ENCODE assay signal across 17 cellular contexts in genomic region chr2:63850650-63851049, GRCh38. TPM values are rescaled to one million over a fixed set of nuclear protein-coding genes. Genes with fewer than 3 reads are reported as not detected.
DNase-seq lines count a peak whose midpoint lies in the region; ATAC-seq and TF ChIP-seq lines count a peak whose summit lies in the region.
"Had no signal": no experiment of that assay in that cellular context is flagged by ENCODE, and none has a peak within 500 bp of the region (broad histone marks: within the 10 kb centered on the region; RNA-seq: fewer than 3 reads in every experiment).

No MANE protein-coding gene starts in this region.

- peaks cover 64% of the 10 kb centered on the region for H3K4me1 ChIP-seq in CD8-positive, alpha-beta T cell (ENCODE audit: insufficient read depth, low read length)
- peaks cover 0 to 13% of the 10 kb centered on the region in 2 donors for H3K4me1 ChIP-seq in uterus

- intact Hi-C loops in CD8-positive, alpha-beta T cell (cut with DNase I, micrococcal nuclease): no loop called here
- intact Hi-C loops in uterus (cut with DNase I; ENCODE audit: low total_unique reads) (loop anchor here (10.0 kb wide), 1 partner anchor 156 kb away; no protein-coding TSS in a partner anchor), Calu3 (cut with micrococcal nuclease; ENCODE audit: unreplicated experiment) (no loop called here)

- no peak overlapping the region for H3K4me3 ChIP-seq in CD8-positive, alpha-beta T cell (ENCODE audit: low read depth, low read length)
- H3K4me3 ChIP-seq in uterus: no peak overlapping the region
- H3K4me3 ChIP-seq: testis had no signal

- POLR2A ChIA-PET in CD8-positive, alpha-beta T cell (lab: Charles Lee): interaction anchor here (0.5 to 0.9 kb wide), 3 partner anchors 10 to 1703 kb away, joined by 3 to 5 read pairs (median 5); partner anchors contain the start of gene UGP2

- no peak for TF ChIP-seq CTCF in CD8-positive, alpha-beta T cell (IDR thresholded peaks at IDR 0.05)
- TF ChIP-seq CTCF in mesothelial cell of epicardium (IDR thresholded peaks at IDR 0.05; ENCODE audit: unreplicated experiment): no peak
- no peak for TF ChIP-seq CTCF in uterus (IDR thresholded peaks at IDR 0.05)
- TF ChIP-seq CTCF in Calu3 (IDR thresholded peaks at IDR 0.05; ENCODE audit: unreplicated experiment): no peak

- no peaks in the 10 kb centered on the region for H3K9me3 Mint-ChIP-seq in CD8-positive, alpha-beta T cell
- peaks cover 4% of the 10 kb centered on the region for H3K9me3 Mint-ChIP-seq in activated T-helper 17 cell treated with anti-CD3 and anti-CD28 coated beads, Interleukin-2, amount 50 U/mL, for 72 hours
- H3K9me3 Mint-ChIP-seq in mesothelial cell of epicardium (no peaks in the 10 kb centered on the region), Calu3 (ENCODE audit: low read depth, unreplicated experiment) (no peaks in the 10 kb centered on the region)

- CTCF ChIA-PET in CD8-positive, alpha-beta T cell (lab: Charles Lee): interaction anchor here (3.0 to 3.3 kb wide), 2 partner anchors 10 to 152 kb away, joined by 9 to 14 read pairs; no protein-coding TSS in a partner anchor
- CTCF ChIA-PET in Calu3 (lab: Charles Lee): interaction anchor here (1.1 kb wide), 1 partner anchor 11 kb away, joined by 4 read pairs; no protein-coding TSS in a partner anchor

- H3K4me3 Mint-ChIP-seq in CD8-positive, alpha-beta T cell: no peak overlapping the region
- no peak overlapping the region for H3K4me3 Mint-ChIP-seq in activated T-helper 17 cell treated with anti-CD3 and anti-CD28 coated beads, Interleukin-2, amount 50 U/mL, for 72 hours
- H3K4me3 Mint-ChIP-seq in mesothelial cell of epicardium (no peak overlapping the region), Calu3 (ENCODE audit: low read depth, unreplicated experiment) (no peak overlapping the region)

- H3K36me3 ChIP-seq in CD8-positive, alpha-beta T cell (ENCODE audit: insufficient read depth, low read length): no peaks in the 10 kb centered on the region
- H3K36me3 ChIP-seq in uterus: no peaks in the 10 kb centered on the region
- H3K36me3 ChIP-seq: BE2C had no signal

- ATAC-seq in CD8-positive, alpha-beta T cell: peak; percentile 67
- peak; percentile 51 for ATAC-seq in GM21381 (IDR thresholded peaks at IDR 0.05; ENCODE audit: unreplicated experiment)
- peak; percentile 80 for ATAC-seq in activated T-helper 17 cell treated with anti-CD3 and anti-CD28 coated beads, Interleukin-2, amount 50 U/mL, for 72 hours (replicated peaks)

- TF ChIP-seq POLR2A in uterus (IDR thresholded peaks at IDR 0.05): no peak

- BruUV-seq in Calu3 (replicated peaks; lab: Mats Ljungman, UMichigan): no TSS peak

- no peak overlapping the region for H3K27ac ChIP-seq in CD8-positive, alpha-beta T cell (ENCODE audit: low read depth, low read length)
- no peak overlapping the region for H3K27ac ChIP-seq in uterus
- H3K27ac ChIP-seq: parathyroid adenoma, testis had no signal

- H3K36me3 Mint-ChIP-seq in CD8-positive, alpha-beta T cell: peaks cover 7% of the 10 kb centered on the region
- H3K36me3 Mint-ChIP-seq in activated T-helper 17 cell treated with anti-CD3 and anti-CD28 coated beads, Interleukin-2, amount 50 U/mL, for 72 hours (ENCODE audit: low read depth): peaks cover 34% of the 10 kb centered on the region
- H3K36me3 Mint-ChIP-seq in mesothelial cell of epicardium (peaks cover 2% of the 10 kb centered on the region), Calu3 (ENCODE audit: insufficient read depth, unreplicated experiment) (peaks cover 16% of the 10 kb centered on the region)

- peak overlapping the region; percentile 58 for H3K27ac Mint-ChIP-seq in CD8-positive, alpha-beta T cell
- H3K27ac Mint-ChIP-seq in activated T-helper 17 cell treated with anti-CD3 and anti-CD28 coated beads, Interleukin-2, amount 50 U/mL, for 72 hours: peak overlapping the region; percentile 12
- H3K27ac Mint-ChIP-seq in mesothelial cell of epicardium (peak overlapping the region; percentile 52), Calu3 (ENCODE audit: unreplicated experiment) (no peak overlapping the region)
- H3K27ac Mint-ChIP-seq: activated T-helper 2 cell treated with anti-CD3 and anti-CD28 coated beads, Interferon-gamma antibody, Interleukin-2, Interleukin-4, amounts not matched to agents 10 μg/mL and 5 μg/mL and 100 μg/mL, durations not matched to agents 14 hours and 24 hours and 36 hours had no signal

- peaks cover 90% of the 10 kb centered on the region for H3K4me1 Mint-ChIP-seq in CD8-positive, alpha-beta T cell (ENCODE audit: low read depth)
- peaks cover 55% of the 10 kb centered on the region for H3K4me1 Mint-ChIP-seq in activated T-helper 17 cell treated with anti-CD3 and anti-CD28 coated beads, Interleukin-2, amount 50 U/mL, for 72 hours
- peaks cover 74% of the 10 kb centered on the region for H3K4me1 Mint-ChIP-seq in mesothelial cell of epicardium
- H3K4me1 Mint-ChIP-seq in Calu3 (ENCODE audit: low read depth, unreplicated experiment): peaks cover 43% of the 10 kb centered on the region

- H3K27me3 ChIP-seq in CD8-positive, alpha-beta T cell (ENCODE audit: insufficient read depth, low read length): no peaks in the 10 kb centered on the region
- no peaks in the 10 kb centered on the region for H3K27me3 ChIP-seq in uterus
- H3K27me3 ChIP-seq: BE2C, testis had no signal

- no peaks in the 10 kb centered on the region for H3K27me3 Mint-ChIP-seq in CD8-positive, alpha-beta T cell (ENCODE audit: low read depth)
- no peaks in the 10 kb centered on the region for H3K27me3 Mint-ChIP-seq in activated T-helper 17 cell treated with anti-CD3 and anti-CD28 coated beads, Interleukin-2, amount 50 U/mL, for 72 hours
- H3K27me3 Mint-ChIP-seq in mesothelial cell of epicardium (ENCODE audit: low read depth) (no peaks in the 10 kb centered on the region), Calu3 (ENCODE audit: unreplicated experiment) (no peaks in the 10 kb centered on the region)

- DNase-seq in CD8-positive, alpha-beta T cell: no peak
- DNase-seq in mesothelial cell of epicardium (ENCODE audit: low spot score in 2 of 2, unreplicated experiment in 2 of 2): no peak
- DNase-seq in uterus: no peak
- no peak for DNase-seq in Calu3
- DNase-seq in DMS 273 (lab: John Stamatoyannopoulos, UW; ENCODE audit: unreplicated experiment): no peak
- DNase-seq: activated CD4-positive, alpha-beta T cell treated with anti-CD3 and anti-CD28 coated beads, Interleukin-2, amount 50 U/mL, for 4 hours; BE2C; effector CD8-positive, alpha-beta T cell; MV-4-11; NK-92 treated with Interleukin-12 subunit alpha and Interleukin-12 subunit beta, amount 100 ng/mL, for 24 hours; SHP77 treated with DMSO at 0.1 percent for 48 hours; T1000; testis had no signal

- H3K9me3 ChIP-seq in CD8-positive, alpha-beta T cell (ENCODE audit: low read length): no peaks in the 10 kb centered on the region
- no peaks in the 10 kb centered on the region for H3K9me3 ChIP-seq in uterus
- H3K9me3 ChIP-seq: BE2C, testis had no signal

RNA-seq across cellular contexts. Expression of gene UGP2, which starts 9.0 kb away (rescaled TPM):
- 10 to 100 TPM; 43.9 to 48.2 TPM for total RNA-seq in CD8-positive, alpha-beta T cell
- 100 to 1,000 TPM; 111 to 114 TPM for total RNA-seq in activated T-helper 17 cell treated with anti-CD3 and anti-CD28 coated beads, Interleukin-2, amount 50 U/mL, for 72 hours
- total RNA-seq in mesothelial cell of epicardium: 92.6 to 99.1 TPM (median 96.7 TPM) in 3 replicates
- total RNA-seq in uterus: 100 to 1,000 TPM in 2 of 4 donors, 10 to 100 TPM in 2; 90.7 to 181 (median 106) TPM
- 120 and 134 TPM in 2 replicates for total RNA-seq in Calu3 (2022)
